Comparison of ENCODE assay signal across 22 cellular contexts in genomic region chr12:53699673-53700015, GRCh38. TPM values are rescaled to one million over a fixed set of nuclear protein-coding genes. Genes with fewer than 3 reads are reported as not detected.
"Had no signal": no experiment of that assay in that cellular context is flagged by ENCODE, and none has a peak within 500 bp of the region (broad histone marks: within the 10 kb centered on the region; RNA-seq: fewer than 3 reads in every experiment).

No MANE protein-coding gene starts in this region.

- H3K9me3 ChIP-seq: esophagus squamous epithelium, heart right ventricle, lower lobe of right lung, right lobe of liver, suprapubic skin, transverse colon, vagina had no signal

- H3K9ac ChIP-seq: parathyroid adenoma had no signal

- H3K4me3 ChIP-seq: esophagus squamous epithelium, heart right ventricle, lower lobe of right lung, right lobe of liver, suprapubic skin, transverse colon, vagina had no signal

- H3K79me2 ChIP-seq: parathyroid adenoma had no signal

- DNase-seq: cortex of kidney; effector memory CD8-positive, alpha-beta T cell; erythroblast; esophagus squamous epithelium; foreskin melanocyte; glutamatergic neuron; heart right ventricle; hippocampal formation; left colon; left ventricle myocardium superior; lower lobe of right lung; natural killer cell; right lobe of liver; small intestine; stimulated activated CD4-positive, alpha-beta T cell treated with anti-CD3 and anti-CD28 coated beads, Interleukin-15, amount 100 ng/mL, for 24 hours; stimulated activated CD4-positive, alpha-beta T cell treated with anti-CD3 and anti-CD28 coated beads, Interleukin-2, amount 100 ng/mL, for 48 hours; stimulated activated naive B cell treated with anti-CD40 and anti-IgM and Interleukin-4, amounts not matched to agents 10 μg/mL and 1 μg/mL and 100 μg/mL, for 72 hours; transverse colon had no signal

- H3K36me3 ChIP-seq: esophagus squamous epithelium, heart right ventricle, lower lobe of right lung, right lobe of liver, suprapubic skin, transverse colon, vagina had no signal

- H3K27ac ChIP-seq: esophagus squamous epithelium, heart right ventricle, lower lobe of right lung, parathyroid adenoma, right lobe of liver, suprapubic skin, transverse colon, vagina had no signal

- H3K4me1 ChIP-seq: parathyroid adenoma had no signal

- H2AFZ ChIP-seq: parathyroid adenoma had no signal

RNA-seq across cellular contexts. Expression of gene CISTR, which starts 52.1 kb away (rescaled TPM):
- polyA plus RNA-seq: small intestine, thymus had no signal
